Comparison of ENCODE assay signal across 8 cellular contexts in genomic region chr16:84952335-84953050, GRCh38. TPM values are rescaled to one million over a fixed set of nuclear protein-coding genes. Genes with fewer than 3 reads are reported as not detected.
DNase-seq lines count a peak whose midpoint lies in the region; ATAC-seq and TF ChIP-seq lines count a peak whose summit lies in the region.

No MANE protein-coding gene starts in this region.

- H3K4me2 ChIP-seq in Loucy (ENCODE audit: low read depth, low read length, poor library complexity, severe bottlenecking) = no peak overlapping the region

- H3K27ac ChIP-seq in thoracic aorta = peak overlapping the region in 1 of 2 donors; percentile 3

- no peaks in the 10 kb centered on the region for H3K9me3 ChIP-seq in Loucy (ENCODE audit: insufficient read depth, low read depth, low read length)
- no peaks in the 10 kb centered on the region for H3K9me3 ChIP-seq in thoracic aorta

- H2AFZ ChIP-seq in Loucy (ENCODE audit: low read length) = no peak overlapping the region

- no peaks in the 10 kb centered on the region for H3K4me1 ChIP-seq in Loucy (ENCODE audit: insufficient read depth, low read length, poor library complexity, severe bottlenecking)
- peaks cover 0 to 14% of the 10 kb centered on the region in 2 donors for H3K4me1 ChIP-seq in thoracic aorta (ENCODE audit: control insufficient read depth in 1 of 2, low read depth in 2 of 2)

- no peak overlapping the region for H3K4me3 Mint-ChIP-seq in osteocyte (ENCODE audit: unreplicated experiment)

- H3K27ac Mint-ChIP-seq in osteocyte (ENCODE audit: unreplicated experiment) = no peak overlapping the region

- no peaks in the 10 kb centered on the region for H3K79me2 ChIP-seq in Loucy (ENCODE audit: insufficient read depth, low read length)

- TF ChIP-seq CTCF in Loucy (conservative IDR thresholded peaks at IDR 0.05; ENCODE audit: low read length) = peak; percentile 78
- peak; percentile 93 for TF ChIP-seq CTCF in osteocyte (IDR thresholded peaks at IDR 0.05)
- peak; percentile 91 for TF ChIP-seq CTCF in thoracic aorta (IDR thresholded peaks at IDR 0.05)

- H3K4me3 ChIP-seq in Loucy (ENCODE audit: low read length, poor library complexity, severe bottlenecking) (no peak overlapping the region), thoracic aorta (no peak overlapping the region)

- H3K36me3 ChIP-seq in Loucy (ENCODE audit: insufficient read depth, low read length) = no peaks in the 10 kb centered on the region
- no peaks in the 10 kb centered on the region for H3K36me3 ChIP-seq in thoracic aorta

- H3F3A ChIP-seq in Loucy (ENCODE audit: low read depth) = no peaks in the 10 kb centered on the region

- no peaks in the 10 kb centered on the region for H3K9me3 Mint-ChIP-seq in osteocyte (ENCODE audit: unreplicated experiment)

- H3K9ac ChIP-seq in Loucy (ENCODE audit: low read depth, low read length, poor library complexity, severe bottlenecking) = no peak overlapping the region

- H3K36me3 Mint-ChIP-seq in osteocyte (ENCODE audit: unreplicated experiment) = no peaks in the 10 kb centered on the region

- no peaks in the 10 kb centered on the region for H3K9me2 ChIP-seq in Loucy (replicated peaks; ENCODE audit: low read depth, low read length)

- H3K27me3 ChIP-seq in Loucy (ENCODE audit: insufficient read depth, low read length, poor library complexity, severe bottlenecking) = no peaks in the 10 kb centered on the region
- no peaks in the 10 kb centered on the region for H3K27me3 ChIP-seq in thoracic aorta (replicated peaks; ENCODE audit: insufficient read depth)

- ATAC-seq in GM18498 (IDR thresholded peaks at IDR 0.05; ENCODE audit: unreplicated experiment) = peak; percentile 62
- ATAC-seq in thoracic aorta (ENCODE audit: insufficient number of reproducible peaks, low FRiP score, low read depth) = peak; percentile 50

- H3K4me1 Mint-ChIP-seq in osteocyte (ENCODE audit: unreplicated experiment) = peaks cover 5% of the 10 kb centered on the region

- DNase-seq in 8988T (peak; percentile 77), SHP77 (lab: John Stamatoyannopoulos, UW) (peak; percentile 82 to 90), germinal center (ENCODE audit: low spot score) (peak; percentile 68), osteocyte (ENCODE audit: extremely low spot score, unreplicated experiment) (peak; percentile 92), thoracic aorta (ENCODE audit: low spot score) (peak; percentile 71)
- DNase-seq in activated effector memory CD4-positive, alpha-beta T cell treated with anti-CD3 and anti-CD28 coated beads, Interleukin-2, amount 50 U/mL, for 16 hours = peak; percentile 85

- H3K27me3 Mint-ChIP-seq in osteocyte (ENCODE audit: unreplicated experiment) = no peaks in the 10 kb centered on the region

- no peaks in the 10 kb centered on the region for H4K20me1 ChIP-seq in Loucy (ENCODE audit: insufficient read depth, low read length, poor library complexity, severe bottlenecking)

RNA-seq across cellular contexts. Expression of gene ZDHHC7, which starts 58.8 kb away (rescaled TPM):
- total RNA-seq in osteocyte (53.6 and 53.7 TPM in 2 replicates), thoracic aorta (10 to 100 TPM; 63.7 to 80.8 TPM)
